16 cellular contexts compared by ENCODE assay signal in the genomic region with DNA sequence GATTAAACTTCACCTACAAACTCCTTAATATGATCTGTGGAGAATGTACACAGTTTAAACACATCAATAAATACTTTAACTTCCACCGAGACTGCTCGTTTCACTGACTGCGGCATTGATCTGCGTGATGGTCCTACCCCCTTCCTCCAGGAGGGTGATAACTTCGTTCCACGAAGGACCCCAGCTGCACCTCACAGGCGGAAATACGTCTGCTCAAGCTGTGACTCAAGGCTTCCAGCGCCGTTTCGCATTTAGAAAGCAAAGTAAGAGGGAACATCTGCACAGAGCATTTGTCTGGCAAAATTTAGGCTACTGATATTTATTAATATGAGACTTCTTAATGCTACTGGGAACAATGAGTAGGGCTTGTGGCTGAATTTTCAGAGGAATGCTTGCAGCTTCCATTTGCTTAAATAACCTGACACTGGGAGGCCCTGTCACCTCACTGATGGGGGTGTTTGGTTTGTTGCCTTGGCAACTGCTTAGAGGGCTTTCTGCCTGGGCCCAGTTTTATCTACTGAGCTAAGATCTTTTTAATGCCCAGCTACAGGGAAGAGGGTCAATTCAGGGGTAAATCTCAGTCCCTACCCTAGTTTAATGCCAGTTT. TPM values are rescaled to one million over a fixed set of nuclear protein-coding genes. Genes with fewer than 3 reads are reported as not detected.
DNase-seq lines count a peak whose midpoint lies in the region; ATAC-seq and TF ChIP-seq lines count a peak whose summit lies in the region.
"Had no signal": no experiment of that assay in that cellular context is flagged by ENCODE, and none has a peak within 500 bp of the region (broad histone marks: within the 10 kb centered on the region; RNA-seq: fewer than 3 reads in every experiment).

No MANE protein-coding gene starts in this region.

- no peak for TF ChIP-seq CTCF in left ventricle myocardium inferior (IDR thresholded peaks at IDR 0.05; ENCODE audit: borderline replicate concordance)
- no peak for TF ChIP-seq CTCF in heart right ventricle (IDR thresholded peaks at IDR 0.05)
- TF ChIP-seq CTCF in coronary artery (IDR thresholded peaks at IDR 0.05): no peak
- no peak for TF ChIP-seq CTCF in GM13977 (IDR thresholded peaks at IDR 0.05; ENCODE audit: extremely low read depth, insufficient read depth, missing control alignments)

- H3K4me1 ChIP-seq in left ventricle myocardium inferior (peaks cover 62% of the 10 kb centered on the region), heart right ventricle (peaks cover 6 to 65% (median 35%) of the 10 kb centered on the region in 9 donors), mucosa of rectum (ENCODE audit: control insufficient read depth in 2 of 2, insufficient read depth in 2 of 2, low read length in 2 of 2) (peaks cover 38 to 43% of the 10 kb centered on the region in 2 donors)
- H3K4me1 ChIP-seq: HAP-1 had no signal

- H3K36me3 ChIP-seq in left ventricle myocardium inferior: peaks cover 50% of the 10 kb centered on the region
- peaks cover 0 to 65% (median 30%) of the 10 kb centered on the region in 9 donors for H3K36me3 ChIP-seq in heart right ventricle
- peaks cover 25 to 34% of the 10 kb centered on the region in 2 donors for H3K36me3 ChIP-seq in mucosa of rectum (ENCODE audit: control insufficient read depth in 2 of 2, insufficient read depth in 2 of 2, low read length in 2 of 2)
- H3K36me3 ChIP-seq in H7 (replicated peaks; ENCODE audit: control insufficient read depth, insufficient read depth, low read length): peaks cover 19% of the 10 kb centered on the region

- WGBS in heart right ventricle, 2 donors: 83 to 85% methylated on average over 11 of the region's 11 CpGs

- no peak overlapping the region for H3K4me3 ChIP-seq in left ventricle myocardium inferior
- no peak overlapping the region for H3K4me3 ChIP-seq in heart right ventricle
- no peak overlapping the region for H3K4me3 ChIP-seq in coronary artery
- H3K4me3 ChIP-seq in mucosa of rectum (ENCODE audit: low read length in 2 of 2): peak overlapping the region in 1 of 2 donors; percentile 9
- no peak overlapping the region for H3K4me3 ChIP-seq in H7 (ENCODE audit: insufficient read depth, low read depth, low read length)
- H3K4me3 ChIP-seq: HAP-1, thoracic aorta had no signal

- H3K9ac ChIP-seq in mucosa of rectum (ENCODE audit: low read depth in 1 of 2, low read length in 2 of 2): peak overlapping the region; percentile 38 to 41

- peak overlapping the region; percentile 80 for H3K27ac ChIP-seq in left ventricle myocardium inferior (replicated peaks)
- peak overlapping the region in 1 of 10 donors; percentile 4 for H3K27ac ChIP-seq in heart right ventricle
- no peak overlapping the region for H3K27ac ChIP-seq in coronary artery
- H3K27ac ChIP-seq in mucosa of rectum (ENCODE audit: low read depth in 2 of 2, low read length in 2 of 2): peak overlapping the region; percentile 96 to 97
- H3K27ac ChIP-seq: HL-60, thoracic aorta had no signal

- no peak for TF ChIP-seq POLR2A in GM18505 (IDR thresholded peaks at IDR 0.05; ENCODE audit: borderline replicate concordance, extremely low read depth, insufficient read depth, insufficient read length)

- no peak for ATAC-seq in heart right ventricle
- no peak for ATAC-seq in GM18505 (IDR thresholded peaks at IDR 0.05; ENCODE audit: unreplicated experiment)
- ATAC-seq in HG03469 (IDR thresholded peaks at IDR 0.05; ENCODE audit: unreplicated experiment): no peak
- ATAC-seq: activated CD4-positive, CD25-positive, alpha-beta regulatory T cell treated with anti-CD3 and anti-CD28 coated beads, Interleukin-2, amount 50 U/mL, for 24 hours; effector memory CD8-positive, alpha-beta T cell had no signal

- H3K9me3 ChIP-seq in left ventricle myocardium inferior (replicated peaks) (no peaks in the 10 kb centered on the region), heart right ventricle (no peaks in the 10 kb centered on the region), mucosa of rectum (ENCODE audit: control insufficient read depth in 2 of 2, low read length in 2 of 2) (no peaks in the 10 kb centered on the region)
- H3K9me3 ChIP-seq: HAP-1, thoracic aorta had no signal

- no peak for DNase-seq in left ventricle myocardium inferior
- no peak for DNase-seq in heart right ventricle
- peak; percentile 49 for DNase-seq in coronary artery (ENCODE audit: low spot score)
- DNase-seq in H7: no peak
- DNase-seq in GM13977 (ENCODE audit: low spot score): no peak
- DNase-seq: activated naive CD4-positive, alpha-beta T cell treated with anti-CD3 and anti-CD28 coated beads, Interleukin-2, amount 10 ng/mL, durations not matched to agents 7 days and 5 days; effector memory CD8-positive, alpha-beta T cell; NCI-H187; stimulated activated CD4-positive, alpha-beta T cell treated with anti-CD3 and anti-CD28 coated beads, Interleukin-4, amount 100 ng/mL, for 4 hours had no signal

- intact Hi-C loops in left ventricle myocardium inferior (cut with micrococcal nuclease): no loop called here
- intact Hi-C loops in heart right ventricle (cut with DNase I): no loop called here

- in situ Hi-C loops in GM13977 (cut with MboI; ENCODE audit: low pct_unique_long_range_greater_than_20kb, low sequenced_read_pairs, unreplicated experiment): no loop called here

- no peaks in the 10 kb centered on the region for H3K27me3 ChIP-seq in left ventricle myocardium inferior (ENCODE audit: low read depth)
- H3K27me3 ChIP-seq in heart right ventricle: no peaks in the 10 kb centered on the region
- no peaks in the 10 kb centered on the region for H3K27me3 ChIP-seq in mucosa of rectum (ENCODE audit: control insufficient read depth in 2 of 2, insufficient read depth in 2 of 2, low read length in 2 of 2)
- no peaks in the 10 kb centered on the region for H3K27me3 ChIP-seq in H7 (ENCODE audit: control insufficient read depth, insufficient read depth, low read length)

RNA-seq across cellular contexts. Expression of gene ST14, which starts 14.8 kb away (rescaled TPM):
- total RNA-seq in left ventricle myocardium inferior: 1.0 TPM
- 1 to 10 TPM in 4 of 10 donors, under 1 TPM in 6; 0.30 to 5.7 (median 0.57) TPM for total RNA-seq in heart right ventricle
- 1 to 10 TPM in 1 of 2 donors, under 1 TPM in 1; 0.73 to 1.2 TPM for polyA plus RNA-seq in heart right ventricle
- total RNA-seq in H7 (2014; rRNA removed; shearing (Covaris generic)): 4.5 and 4.7 TPM in 2 replicates

Comparison
In these comparisons a context has a peak if more than half of its experiments do, and no peak if none do; other contexts are left out.
1. H3K27ac ChIP-seq: peak in left ventricle myocardium inferior (single experiment) and mucosa of rectum (2 of 2); none in coronary artery (0 of 2).